Comparison of ENCODE assay signal across 15 cellular contexts in genomic region chr13:106503730-106504129, GRCh38. TPM values are rescaled to one million over a fixed set of nuclear protein-coding genes. Genes with fewer than 3 reads are reported as not detected.
DNase-seq lines count a peak whose midpoint lies in the region; ATAC-seq and TF ChIP-seq lines count a peak whose summit lies in the region.
"Had no signal": no experiment of that assay in that cellular context is flagged by ENCODE, and none has a peak within 500 bp of the region (broad histone marks: within the 10 kb centered on the region; RNA-seq: fewer than 3 reads in every experiment).

No MANE protein-coding gene starts in this region.

- ATAC-seq in Right ventricle myocardium superior (ENCODE audit: poor library complexity), result no peak

- no peak overlapping the region for H3K27ac Mint-ChIP-seq in endothelial cell (ENCODE audit: unreplicated experiment)
- peak overlapping the region; percentile 58 for H3K27ac Mint-ChIP-seq in nephron progenitor cell
- no peak overlapping the region for H3K27ac Mint-ChIP-seq in endodermal cell
- H3K27ac Mint-ChIP-seq in immature natural killer cell, result no peak overlapping the region
- H3K27ac Mint-ChIP-seq: CD14-positive monocyte had no signal

- DNase-seq in left ventricle myocardium inferior (no peak), Right ventricle myocardium superior (no peak), endothelial cell (ENCODE audit: low spot score) (no peak), nephron progenitor cell (no peak), D341Med (ENCODE audit: low spot score) (no peak), LoVo (ENCODE audit: low spot score) (no peak), endodermal cell (no peak), immature natural killer cell (no peak)
- DNase-seq: Caco-2; NCI-H1436 treated with DMSO at 0.1 percent for 48 hours; NCI-H2107; NCI-H226; NCI-H526 treated with DMSO at 0.1 percent for 48 hours; NK-92 treated with Interleukin-12 subunit alpha and Interleukin-12 subunit beta, amount 100 ng/mL, for 24 hours had no signal

- no CpG with 5 or more reads among the region's 1 CpG for WGBS in endodermal cell (ENCODE audit: insufficient coverage in 1 of 2, insufficient read length in 1 of 2), 2 experiments

- no peak overlapping the region for H3K9ac ChIP-seq in endodermal cell (ENCODE audit: extremely low read depth, low read length, poor library complexity, severe bottlenecking)

- H3K27ac ChIP-seq in left ventricle myocardium inferior (replicated peaks) (peak overlapping the region; percentile 27), endodermal cell (ENCODE audit: low read depth, low read length) (no peak overlapping the region)

- peaks cover 55% of the 10 kb centered on the region for H3K36me3 Mint-ChIP-seq in endothelial cell (ENCODE audit: low read depth, unreplicated experiment)
- peaks cover 81% of the 10 kb centered on the region for H3K36me3 Mint-ChIP-seq in nephron progenitor cell (ENCODE audit: low read depth)
- H3K36me3 Mint-ChIP-seq in endodermal cell (ENCODE audit: low read depth), result no peaks in the 10 kb centered on the region
- H3K36me3 Mint-ChIP-seq in immature natural killer cell, result no peaks in the 10 kb centered on the region
- H3K36me3 Mint-ChIP-seq: CD14-positive monocyte had no signal

- no peaks in the 10 kb centered on the region for H3K27me3 ChIP-seq in left ventricle myocardium inferior (ENCODE audit: low read depth)
- H3K27me3 ChIP-seq in endodermal cell (ENCODE audit: control insufficient read depth, insufficient read depth, low read length, poor library complexity, severe bottlenecking), result no peaks in the 10 kb centered on the region

- H3K9me3 ChIP-seq in left ventricle myocardium inferior (replicated peaks), result no peaks in the 10 kb centered on the region
- no peaks in the 10 kb centered on the region for H3K9me3 ChIP-seq in endodermal cell (ENCODE audit: control insufficient read depth, low read length)
- H3K9me3 ChIP-seq: Caco-2 had no signal

- intact Hi-C loops in left ventricle myocardium inferior (cut with micrococcal nuclease) (no loop called here), Right ventricle myocardium superior (cut with DNase I) (no loop called here)

- H3K36me3 ChIP-seq in left ventricle myocardium inferior (no peaks in the 10 kb centered on the region), endodermal cell (ENCODE audit: control insufficient read depth, insufficient read depth, low read length) (no peaks in the 10 kb centered on the region)

- H3K4me3 Mint-ChIP-seq in endothelial cell (ENCODE audit: unreplicated experiment), result peak overlapping the region; percentile 53
- no peak overlapping the region for H3K4me3 Mint-ChIP-seq in nephron progenitor cell
- no peak overlapping the region for H3K4me3 Mint-ChIP-seq in endodermal cell
- H3K4me3 Mint-ChIP-seq in immature natural killer cell, result no peak overlapping the region
- H3K4me3 Mint-ChIP-seq: CD14-positive monocyte had no signal

- H3K27me3 Mint-ChIP-seq in endothelial cell (ENCODE audit: unreplicated experiment) (peaks cover 6% of the 10 kb centered on the region), nephron progenitor cell (ENCODE audit: low read depth, poor library complexity) (no peaks in the 10 kb centered on the region), endodermal cell (ENCODE audit: insufficient read depth) (no peaks in the 10 kb centered on the region), immature natural killer cell (ENCODE audit: low read depth in 3 of 3) (peaks cover 2 to 20% (median 5%) of the 10 kb centered on the region in 3 donors)

- H3K4me3 ChIP-seq in left ventricle myocardium inferior (no peak overlapping the region), endodermal cell (ENCODE audit: low read length) (no peak overlapping the region)

- H3K4me1 ChIP-seq in left ventricle myocardium inferior (peaks cover 57% of the 10 kb centered on the region), endodermal cell (ENCODE audit: control insufficient read depth, insufficient read depth, low read length) (peaks cover 4% of the 10 kb centered on the region)
- H3K4me1 ChIP-seq: Caco-2 had no signal

- H3K4me1 Mint-ChIP-seq in endothelial cell (ENCODE audit: unreplicated experiment) (peaks cover 41% of the 10 kb centered on the region), nephron progenitor cell (peaks cover 72% of the 10 kb centered on the region), endodermal cell (peaks cover 26% of the 10 kb centered on the region), immature natural killer cell (peaks cover 6 to 12% of the 10 kb centered on the region in 2 donors)

- H3K9me3 Mint-ChIP-seq in endothelial cell (ENCODE audit: unreplicated experiment) (no peaks in the 10 kb centered on the region), nephron progenitor cell (no peaks in the 10 kb centered on the region), endodermal cell (no peaks in the 10 kb centered on the region), immature natural killer cell (no peaks in the 10 kb centered on the region)
- H3K9me3 Mint-ChIP-seq: CD14-positive monocyte had no signal

- TF ChIP-seq CTCF in left ventricle myocardium inferior (IDR thresholded peaks at IDR 0.05; ENCODE audit: borderline replicate concordance), result no peak
- no peak for TF ChIP-seq CTCF in endothelial cell (IDR thresholded peaks at IDR 0.05; ENCODE audit: unreplicated experiment)
- no peak for TF ChIP-seq CTCF in nephron progenitor cell (IDR thresholded peaks at IDR 0.05)
- no peak for TF ChIP-seq CTCF in endodermal cell (conservative IDR thresholded peaks at IDR 0.05)

RNA-seq across cellular contexts. Expression of gene EFNB2, which starts 31.7 kb away (rescaled TPM):
- total RNA-seq in left ventricle myocardium inferior (10.1 TPM), Right ventricle myocardium superior (8.4 TPM), endothelial cell (ENCODE audit: unreplicated experiment) (353 TPM), endodermal cell (1 to 10 TPM in 1 of 2 donors, under 1 TPM in 1; 0.84 to 3.1 TPM)
- 133 TPM for polyA plus RNA-seq in endodermal cell (2013, experiment 1 of 2)
- polyA plus RNA-seq in endodermal cell (2013, experiment 2 of 2), result 126 TPM
- under 1 TPM in 1 of 3 donors, not detected in 2; 0.17 TPM for polyA plus RNA-seq in immature natural killer cell
- polyA plus RNA-seq: CD14-positive monocyte had no signal

Comparison
In these comparisons a context has a peak if more than half of its experiments do, and no peak if none do; other contexts are left out.
1. RNA of gene EFNB2, which starts 31.7 kb away (total RNA-seq): 353 TPM in endothelial cell (single experiment); 10.1 TPM in left ventricle myocardium inferior (single experiment), 8.4 TPM in Right ventricle myocardium superior (single experiment) and 0.84 to 3.1 TPM in endodermal cell; every median in the first group is over 10 times any median in the second.